10 cellular contexts compared by ENCODE assay signal in genomic region chrX:11239230-11239629, GRCh38. TPM values are rescaled to one million over a fixed set of nuclear protein-coding genes. Genes with fewer than 3 reads are reported as not detected.
DNase-seq lines count a peak whose midpoint lies in the region; ATAC-seq and TF ChIP-seq lines count a peak whose summit lies in the region.
"Had no signal": no experiment of that assay in that cellular context is flagged by ENCODE, and none has a peak within 500 bp of the region (broad histone marks: within the 10 kb centered on the region; RNA-seq: fewer than 3 reads in every experiment).

No MANE protein-coding gene starts in this region.

- H3K79me2 ChIP-seq in osteoblast (ENCODE audit: insufficient read depth, low read length), result no peaks in the 10 kb centered on the region

- no peaks in the 10 kb centered on the region for H3K27me3 ChIP-seq in osteoblast (ENCODE audit: insufficient read depth, low read length)

- DNase-seq in osteoblast (ENCODE audit: insufficient read length, low spot score, missing footprints), result peak; percentile 49
- no peak for DNase-seq in NCI-H1694 (lab: John Stamatoyannopoulos, UW)
- DNase-seq in effector CD4-positive, alpha-beta T cell, result no peak
- no peak for DNase-seq in D341Med (ENCODE audit: low spot score)
- DNase-seq in inferior parietal cortex (ENCODE audit: extremely low spot score), result no peak
- DNase-seq: activated T-cell treated with anti-CD3 and anti-CD28 coated beads for 4 hours had no signal

- peak; percentile 77 for ATAC-seq in GM18517 (IDR thresholded peaks at IDR 0.05; ENCODE audit: unreplicated experiment)
- ATAC-seq in HG02642 (IDR thresholded peaks at IDR 0.05; ENCODE audit: poor library complexity, unreplicated experiment), result peak; percentile 75
- peak; percentile 90 for ATAC-seq in SK-N-SH treated with all-trans-retinoic acid at 6 μM for 48 hours

- no peak overlapping the region for H2AFZ ChIP-seq in osteoblast (ENCODE audit: low read length)

- H3K4me3 ChIP-seq in osteoblast (ENCODE audit: insufficient read depth, low read length), result no peak overlapping the region

- TF ChIP-seq CTCF in osteoblast (IDR thresholded peaks at IDR 0.05; ENCODE audit: extremely low read depth, low read depth, low read length), result no peak

- no peaks in the 10 kb centered on the region for H4K20me1 ChIP-seq in osteoblast (ENCODE audit: insufficient read depth, low read length)

- H3K9me3 ChIP-seq in osteoblast (ENCODE audit: low read depth, low read length), result no peaks in the 10 kb centered on the region

- H3K36me3 ChIP-seq in osteoblast (ENCODE audit: insufficient read depth, low read length), result no peaks in the 10 kb centered on the region

- H3K4me2 ChIP-seq in osteoblast (ENCODE audit: insufficient read depth, low read length), result no peak overlapping the region

- no peak overlapping the region for H3K27ac ChIP-seq in osteoblast (ENCODE audit: low read depth, low read length)

- no peaks in the 10 kb centered on the region for H3K4me1 ChIP-seq in osteoblast (ENCODE audit: insufficient read depth, low read length)

TF ChIP-seq in SK-N-SH treated with all-trans-retinoic acid at 6 μM for 48 hours, 23 proteins besides CTCF, POLR2A, EP300 and RAD21:
- no peak for TF ChIP-seq ZC3H10 (CRISPR knock-in tag; IDR thresholded peaks at IDR 0.05)
- TF ChIP-seq POU6F1 (CRISPR knock-in tag; IDR thresholded peaks at IDR 0.05; ENCODE audit: borderline replicate concordance, low read depth), result no peak
- no peak for TF ChIP-seq ZFP3 (CRISPR knock-in tag; IDR thresholded peaks at IDR 0.05)
- no peak for TF ChIP-seq ZFP30 (CRISPR knock-in tag; IDR thresholded peaks at IDR 0.05)
- TF ChIP-seq TOX (CRISPR knock-in tag; IDR thresholded peaks at IDR 0.05; ENCODE audit: borderline replicate concordance), result no peak
- TF ChIP-seq TCF4 (CRISPR knock-in tag; IDR thresholded peaks at IDR 0.05; ENCODE audit: borderline replicate concordance), result peak; percentile 38; the same call in 1 of the 2 replicates

RNA-seq across cellular contexts. Expression of gene AMELX, which starts 54.0 kb away (rescaled TPM):
- total RNA-seq in osteoblast, result not detected in 2 replicates
- total RNA-seq: NCI-H460 had no signal
